In the genomic region with DNA sequence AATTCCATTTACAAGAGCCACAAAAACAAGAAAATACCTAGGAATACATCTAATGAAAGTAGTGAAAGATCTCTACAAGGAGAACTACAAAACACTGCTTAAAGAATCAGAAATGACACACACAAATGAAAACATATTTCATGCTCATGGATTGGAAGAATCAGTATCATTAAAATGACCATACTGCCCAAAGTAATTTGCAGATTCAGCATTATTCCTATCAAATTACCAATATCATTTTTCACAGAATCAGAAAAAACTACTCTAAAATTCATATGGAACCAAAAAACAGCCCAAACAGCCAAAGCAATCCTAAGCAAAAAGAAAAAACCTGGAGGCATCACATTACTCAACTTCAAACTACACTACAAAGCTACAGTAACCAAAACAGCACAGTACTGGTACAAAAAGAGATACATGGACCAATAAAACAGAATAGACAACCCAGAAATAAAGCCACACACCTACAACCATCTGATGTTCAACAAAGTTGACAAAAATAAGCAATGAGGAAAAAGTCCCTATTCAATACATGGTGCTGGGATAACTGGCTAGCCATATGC, we compare ENCODE assay signal across 33 cellular contexts.
"Had no signal": no experiment of that assay in that cellular context is flagged by ENCODE, and none has a peak within 500 bp of the region (broad histone marks: within the 10 kb centered on the region; RNA-seq: fewer than 3 reads in every experiment).

No MANE protein-coding gene starts in this region.

- H3K4me3 ChIP-seq: adrenal gland, body of pancreas, breast epithelium had no signal

- H3K27ac ChIP-seq: adrenal gland, body of pancreas, brain microvascular endothelial cell, breast epithelium, VCaP had no signal

- H3K9me3 ChIP-seq: body of pancreas, breast epithelium had no signal

- DNase-seq: activated B cell treated with CpG ODN at 0.5 μM for 24 hours; activated CD4-positive, alpha-beta memory T cell treated with anti-CD3 and anti-CD28 coated beads for 36 hours; activated CD4-positive, alpha-beta T cell treated with anti-CD3 and anti-CD28 coated beads for 4 hours; activated CD4-positive, alpha-beta T cell treated with anti-CD3 and anti-CD28 coated beads, Interleukin-2, amount 10 ng/mL, durations not matched to agents 24 days and 14 days; activated CD4-positive, alpha-beta T cell treated with anti-CD3 and anti-CD28 coated beads, Interleukin-2, amount 50 U/mL, for 1 hour; activated CD4-positive, alpha-beta T cell treated with anti-CD3 and anti-CD28 coated beads, Interleukin-2, amount 50 U/mL, for 4 hours; activated CD4-positive, CD25-positive, alpha-beta regulatory T cell treated with anti-CD3 and anti-CD28 coated beads, Interleukin-2, amount 50 U/mL, for 72 hours; activated CD8-positive, alpha-beta memory T cell treated with anti-CD3 and anti-CD28 coated beads, Interleukin-2, amount 50 U/mL, for 4 hours; activated CD8-positive, alpha-beta T cell treated with anti-CD3 and anti-CD28 coated beads for 36 hours; activated effector memory CD4-positive, alpha-beta T cell treated with anti-CD3 and anti-CD28 coated beads, Interleukin-2, amount 50 U/mL, for 16 hours; activated gamma-delta T cell treated with Interleukin-2 at 50 U/mL for 16 hours; activated naive CD4-positive, alpha-beta T cell; activated naive CD4-positive, alpha-beta T cell treated with anti-CD3 and anti-CD28 coated beads for 36 hours; activated naive CD4-positive, alpha-beta T cell treated with anti-CD3 and anti-CD28 coated beads, Interleukin-2, amount 50 U/mL, for 16 hours; activated naive CD8-positive, alpha-beta T cell treated with anti-CD3 and anti-CD28 coated beads for 36 hours; activated T-cell treated with anti-CD3 and anti-CD28 coated beads for 4 hours; activated T-cell treated with anti-CD3 and anti-CD28 coated beads, Interleukin-2, amount 50 U/mL, for 1 hour; activated T-cell treated with anti-CD3 and anti-CD28 coated beads, Interleukin-2, amount 50 U/mL, for 4 hours; activated T-cell treated with anti-CD3 and anti-CD28 coated beads, Interleukin-2, amount 50 U/mL, for 72 hours; adrenal gland; amniotic stem cell; aorta; body of pancreas; brain microvascular endothelial cell; central memory CD4-positive, alpha-beta T cell; T-helper 2 cell; T-helper 9 cell had no signal

- H3K4me1 ChIP-seq: breast epithelium had no signal

- H3K27me3 ChIP-seq: adrenal gland, body of pancreas, brain microvascular endothelial cell, breast epithelium had no signal

- H3K36me3 ChIP-seq: adrenal gland, brain microvascular endothelial cell had no signal

- FAIRE-seq: astrocyte, TTC549 had no signal

- ATAC-seq: activated CD8-positive, alpha-beta T cell treated with anti-CD3 and anti-CD28 coated beads for 36 hours; activated naive CD4-positive, alpha-beta T cell treated with anti-CD3 and anti-CD28 coated beads, Interleukin-2, amount 50 U/mL, for 72 hours; activated T-cell treated with anti-CD3 and anti-CD28 coated beads, Interleukin-2, amount 50 U/mL, for 4 hours; activated T-cell treated with anti-CD3 and anti-CD28 coated beads, Interleukin-2, amount 50 U/mL, for 72 hours; activated T-helper 17 cell treated with anti-CD3 and anti-CD28 coated beads, Interleukin-2, amount 50 U/mL, for 72 hours; body of pancreas had no signal
